17 cellular contexts compared by ENCODE assay signal in the genomic region with DNA sequence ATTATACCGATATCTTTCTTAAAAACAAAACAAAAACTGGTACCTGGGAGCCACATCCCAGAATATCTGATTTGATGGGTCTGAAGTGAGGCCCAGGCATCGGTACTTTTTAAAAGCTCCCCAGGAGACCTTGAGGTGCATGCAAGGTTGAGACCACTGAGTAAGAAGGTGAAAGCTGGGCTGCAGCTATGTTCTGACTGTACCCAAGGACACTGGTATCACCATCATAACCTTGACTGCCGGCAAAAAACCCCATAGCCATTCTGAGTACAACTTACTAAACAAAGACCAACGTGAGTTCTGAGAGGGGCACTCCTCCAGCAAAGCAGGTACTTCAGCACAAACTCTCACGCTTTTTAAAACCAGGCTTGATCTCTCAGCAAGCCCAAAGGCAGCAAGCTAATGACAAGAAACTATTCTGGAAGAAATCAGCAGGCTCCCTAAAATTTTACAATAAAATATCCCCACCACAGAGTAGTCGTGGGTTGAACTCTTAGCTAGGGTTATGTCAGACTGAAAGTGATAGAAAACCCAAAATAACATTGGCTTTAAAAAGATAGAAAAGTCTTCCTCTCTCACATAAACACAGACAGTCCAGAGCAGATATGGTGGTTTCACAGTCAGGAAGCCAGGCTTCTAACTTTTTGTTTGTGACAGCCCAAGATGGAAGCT.
DNase-seq lines count a peak whose midpoint lies in the region; ATAC-seq and TF ChIP-seq lines count a peak whose summit lies in the region.
"Had no signal": no experiment of that assay in that cellular context is flagged by ENCODE, and none has a peak within 500 bp of the region (broad histone marks: within the 10 kb centered on the region; RNA-seq: fewer than 3 reads in every experiment).

No MANE protein-coding gene starts in this region.

- ATAC-seq in GM18873 (IDR thresholded peaks at IDR 0.05; ENCODE audit: low FRiP score, unreplicated experiment) (peak; percentile 94), GM21619 (IDR thresholded peaks at IDR 0.05; ENCODE audit: unreplicated experiment) (peak; percentile 83), HG03103 (IDR thresholded peaks at IDR 0.05; ENCODE audit: low read depth, unreplicated experiment) (peak; percentile 78)
- ATAC-seq in stimulated activated naive CD8-positive, alpha-beta T cell treated with anti-CD3 and anti-CD28 coated beads, Interleukin-15, Interleukin-2, amounts not matched to agents 100 U/mL and 50 U/mL, for 24 hours, result no peak
- ATAC-seq: activated CD8-positive, alpha-beta T cell treated with anti-CD3 and anti-CD28 coated beads for 36 hours; gastrocnemius medialis; left colon had no signal

- H3K27ac Mint-ChIP-seq in nephron progenitor cell, result peak overlapping the region; percentile 24
- no peak overlapping the region for H3K27ac Mint-ChIP-seq in mesothelial cell of epicardium
- H3K27ac Mint-ChIP-seq: activated CD8-positive, alpha-beta T cell treated with anti-CD3 and anti-CD28 coated beads for 36 hours; CD4-positive, alpha-beta T cell; T-helper 1 cell treated with Interleukin-12 subunit alpha and Interleukin-12 subunit beta and Interleukin-4 antibody, amounts not matched to agents 30 μg/mL and 1 μg/mL, for 36 hours had no signal

- peaks cover 5% of the 10 kb centered on the region for H3K27me3 Mint-ChIP-seq in nephron progenitor cell (ENCODE audit: low read depth, poor library complexity)
- peaks cover 24% of the 10 kb centered on the region for H3K27me3 Mint-ChIP-seq in mesothelial cell of epicardium (ENCODE audit: low read depth)

- peaks cover 33% of the 10 kb centered on the region for H3K4me1 Mint-ChIP-seq in nephron progenitor cell
- H3K4me1 Mint-ChIP-seq in mesothelial cell of epicardium, result peaks cover 24% of the 10 kb centered on the region

- no peak for TF ChIP-seq CTCF in nephron progenitor cell (IDR thresholded peaks at IDR 0.05)
- no peak for TF ChIP-seq CTCF in mesothelial cell of epicardium (IDR thresholded peaks at IDR 0.05; ENCODE audit: unreplicated experiment)

- no peaks in the 10 kb centered on the region for H3K9me3 Mint-ChIP-seq in nephron progenitor cell
- H3K9me3 Mint-ChIP-seq in mesothelial cell of epicardium, result no peaks in the 10 kb centered on the region
- H3K9me3 Mint-ChIP-seq: activated CD8-positive, alpha-beta T cell treated with anti-CD3 and anti-CD28 coated beads for 36 hours; CD4-positive, alpha-beta T cell; T-helper 1 cell treated with Interleukin-12 subunit alpha and Interleukin-12 subunit beta and Interleukin-4 antibody, amounts not matched to agents 30 μg/mL and 1 μg/mL, for 36 hours had no signal

- H3K36me3 Mint-ChIP-seq in nephron progenitor cell (ENCODE audit: low read depth) (no peaks in the 10 kb centered on the region), mesothelial cell of epicardium (no peaks in the 10 kb centered on the region)

- H3K4me3 Mint-ChIP-seq in nephron progenitor cell (no peak overlapping the region), mesothelial cell of epicardium (no peak overlapping the region)
- H3K4me3 Mint-ChIP-seq: activated CD8-positive, alpha-beta T cell treated with anti-CD3 and anti-CD28 coated beads for 36 hours; CD4-positive, alpha-beta T cell; T-helper 1 cell treated with Interleukin-12 subunit alpha and Interleukin-12 subunit beta and Interleukin-4 antibody, amounts not matched to agents 30 μg/mL and 1 μg/mL, for 36 hours had no signal

- DNase-seq in nephron progenitor cell (no peak), DMS153 (lab: John Stamatoyannopoulos, UW) (no peak), mesothelial cell of epicardium (ENCODE audit: low spot score in 2 of 2, unreplicated experiment in 2 of 2) (no peak)
- DNase-seq in stimulated activated naive CD8-positive, alpha-beta T cell treated with anti-CD3 and anti-CD28 coated beads, Interleukin-15, Interleukin-2, amounts not matched to agents 100 U/mL and 50 U/mL, for 24 hours, result no peak
- no peak for DNase-seq in activated CD4-positive, alpha-beta T cell treated with anti-CD3 and anti-CD28 coated beads for 48 hours
- DNase-seq: activated CD8-positive, alpha-beta T cell treated with anti-CD3 and anti-CD28 coated beads for 36 hours; CD4-positive, alpha-beta T cell; dermis blood vessel endothelial cell; gastrocnemius medialis; left colon; NCI-H1417 treated with DMSO at 0.1 percent for 48 hours; stimulated activated CD4-positive, alpha-beta T cell treated with anti-CD3 and anti-CD28 coated beads, Interleukin-1b, Interleukin-23, amount 100 ng/mL, for 48 hours; substantia nigra had no signal
